29 cellular contexts compared by ENCODE assay signal in the genomic region with DNA sequence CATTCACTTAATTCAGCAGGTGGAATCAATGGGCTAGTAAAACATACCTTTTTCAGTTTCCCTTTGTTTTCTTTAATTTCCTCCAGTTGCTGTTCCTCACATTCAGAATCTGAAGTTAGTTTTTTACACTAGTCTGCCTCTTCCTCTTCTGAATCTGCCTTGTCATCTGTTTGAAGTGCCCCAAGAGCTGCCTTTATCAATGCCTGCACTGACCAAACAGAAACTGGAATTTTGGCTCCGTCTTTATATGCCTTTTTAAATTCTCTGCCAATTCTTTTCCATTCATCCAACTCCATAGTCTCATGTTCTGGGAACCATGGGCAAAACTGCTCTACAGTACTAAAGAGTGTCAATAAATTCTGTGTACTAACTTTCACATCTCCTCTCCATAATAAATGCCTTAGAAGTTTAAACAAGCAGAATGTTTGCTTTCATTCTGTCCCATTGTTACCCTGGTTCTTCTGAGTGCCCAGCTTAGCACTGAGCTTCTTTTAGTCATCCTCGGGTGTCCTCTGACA.
"Had no signal": no experiment of that assay in that cellular context is flagged by ENCODE, and none has a peak within 500 bp of the region (broad histone marks: within the 10 kb centered on the region; RNA-seq: fewer than 3 reads in every experiment).

No MANE protein-coding gene starts in this region.

- H3K4me1 ChIP-seq: heart left ventricle, left lung, lower lobe of right lung, neural progenitor cell, psoas muscle, right atrium auricular region, transverse colon had no signal

- H2AFZ ChIP-seq: neural progenitor cell had no signal

- H3K27me3 Mint-ChIP-seq: activated CD4-positive, alpha-beta memory T cell treated with anti-CD3 and anti-CD28 coated beads, Interleukin-2, amount 10 ng/mL, durations not matched to agents 7 days and 5 days; activated CD4-positive, alpha-beta T cell treated with anti-CD3 and anti-CD28 coated beads, Interleukin-2, amount 10 ng/mL, durations not matched to agents 7 days and 5 days; activated T-helper 17 cell treated with anti-CD3 and anti-CD28 coated beads, Interleukin-2, amount 50 U/mL, for 72 hours; stimulated activated memory B cell treated with anti-CD40 and anti-IgM and Interleukin-4, amounts not matched to agents 10 μg/mL and 1 μg/mL and 100 μg/mL, for 72 hours had no signal

- H3K4me3 Mint-ChIP-seq: activated CD4-positive, alpha-beta memory T cell treated with anti-CD3 and anti-CD28 coated beads, Interleukin-2, amount 10 ng/mL, durations not matched to agents 7 days and 5 days; activated CD4-positive, alpha-beta T cell treated with anti-CD3 and anti-CD28 coated beads, Interleukin-2, amount 10 ng/mL, durations not matched to agents 7 days and 5 days; activated T-cell treated with anti-CD3 and anti-CD28 coated beads, Interleukin-2, amount 50 U/mL, for 4 hours; activated T-helper 17 cell treated with anti-CD3 and anti-CD28 coated beads, Interleukin-2, amount 50 U/mL, for 72 hours; natural killer cell; neural progenitor cell; stimulated activated memory B cell treated with anti-CD40 and anti-IgM and Interleukin-4, amounts not matched to agents 10 μg/mL and 1 μg/mL and 100 μg/mL, for 72 hours; WTC11 had no signal

- ATAC-seq: activated T-cell treated with anti-CD3 and anti-CD28 coated beads, Interleukin-2, amount 50 U/mL, for 4 hours; activated T-helper 17 cell treated with anti-CD3 and anti-CD28 coated beads, Interleukin-2, amount 50 U/mL, for 72 hours; esophagus mucosa; heart left ventricle; left lung; natural killer cell; psoas muscle; stimulated activated memory B cell treated with anti-CD40 and anti-IgM and Interleukin-4, amounts not matched to agents 10 μg/mL and 1 μg/mL and 100 μg/mL, for 72 hours; WTC11 had no signal

- H3K9me3 Mint-ChIP-seq: activated T-helper 17 cell treated with anti-CD3 and anti-CD28 coated beads, Interleukin-2, amount 50 U/mL, for 72 hours; stimulated activated memory B cell treated with anti-CD40 and anti-IgM and Interleukin-4, amounts not matched to agents 10 μg/mL and 1 μg/mL and 100 μg/mL, for 72 hours had no signal

- H3K9ac ChIP-seq: neural progenitor cell had no signal

- H3K27ac ChIP-seq: heart left ventricle, left lung, lower lobe of right lung, neural progenitor cell, psoas muscle, right atrium auricular region, transverse colon had no signal

- H3K36me3 ChIP-seq: heart left ventricle, left lung, lower lobe of right lung, neural progenitor cell, right atrium auricular region, transverse colon had no signal

- H3K4me1 Mint-ChIP-seq: activated CD4-positive, alpha-beta memory T cell treated with anti-CD3 and anti-CD28 coated beads, Interleukin-2, amount 10 ng/mL, durations not matched to agents 7 days and 5 days; activated CD4-positive, alpha-beta T cell treated with anti-CD3 and anti-CD28 coated beads, Interleukin-2, amount 10 ng/mL, durations not matched to agents 7 days and 5 days; activated T-helper 17 cell treated with anti-CD3 and anti-CD28 coated beads, Interleukin-2, amount 50 U/mL, for 72 hours; natural killer cell; neural progenitor cell; stimulated activated memory B cell treated with anti-CD40 and anti-IgM and Interleukin-4, amounts not matched to agents 10 μg/mL and 1 μg/mL and 100 μg/mL, for 72 hours had no signal

- FAIRE-seq: astrocyte had no signal

- H3K27me3 ChIP-seq: heart left ventricle, left lung, neural progenitor cell, right atrium auricular region, transverse colon had no signal

- DNase-seq: activated CD4-positive, alpha-beta memory T cell treated with anti-CD3 and anti-CD28 coated beads, Interleukin-2, amount 10 ng/mL, durations not matched to agents 7 days and 5 days; activated CD4-positive, alpha-beta T cell treated with anti-CD3 and anti-CD28 coated beads for 1 hour; activated CD4-positive, alpha-beta T cell treated with anti-CD3 and anti-CD28 coated beads, Interleukin-2, amount 10 ng/mL, durations not matched to agents 7 days and 5 days; activated gamma-delta T cell treated with Interleukin-2 at 50 U/mL for 16 hours; activated naive CD4-positive, alpha-beta T cell treated with anti-CD3 and anti-CD28 coated beads, Interleukin-2, amount 50 U/mL, for 16 hours; activated T-cell treated with anti-CD3 and anti-CD28 coated beads, Interleukin-2, amount 50 U/mL, for 4 hours; amniotic stem cell; central memory CD4-positive, alpha-beta T cell; foreskin fibroblast; heart left ventricle; left lung; lower lobe of right lung; mesendoderm; natural killer cell; occipital lobe; psoas muscle; stimulated activated CD4-positive, alpha-beta T cell treated with anti-CD3 and anti-CD28 coated beads, Interleukin-1b, Interleukin-23, amount 100 ng/mL, for 48 hours; stimulated activated CD4-positive, alpha-beta T cell treated with anti-CD3 and anti-CD28 coated beads, Interleukin-4, amount 100 ng/mL, for 4 hours; stimulated activated CD8-positive, alpha-beta memory T cell treated with anti-CD3 and anti-CD28 coated beads, Interleukin-4, amount 100 ng/mL, for 48 hours; T-helper 2 cell; transverse colon had no signal

- H3K4me2 ChIP-seq: neural progenitor cell, smooth muscle cell had no signal

- H3K9me3 ChIP-seq: heart left ventricle, psoas muscle, right atrium auricular region, transverse colon had no signal

- H3K27ac Mint-ChIP-seq: activated CD4-positive, alpha-beta memory T cell treated with anti-CD3 and anti-CD28 coated beads, Interleukin-2, amount 10 ng/mL, durations not matched to agents 7 days and 5 days; activated CD4-positive, alpha-beta T cell treated with anti-CD3 and anti-CD28 coated beads, Interleukin-2, amount 10 ng/mL, durations not matched to agents 7 days and 5 days; activated T-helper 17 cell treated with anti-CD3 and anti-CD28 coated beads, Interleukin-2, amount 50 U/mL, for 72 hours; natural killer cell; neural progenitor cell; stimulated activated memory B cell treated with anti-CD40 and anti-IgM and Interleukin-4, amounts not matched to agents 10 μg/mL and 1 μg/mL and 100 μg/mL, for 72 hours; WTC11 had no signal

- H3K4me3 ChIP-seq: heart left ventricle, left lung, lower lobe of right lung, neural progenitor cell, psoas muscle, right atrium auricular region, smooth muscle cell, transverse colon had no signal
